Comparison of ENCODE assay signal across 1 cellular context in the genomic region with DNA sequence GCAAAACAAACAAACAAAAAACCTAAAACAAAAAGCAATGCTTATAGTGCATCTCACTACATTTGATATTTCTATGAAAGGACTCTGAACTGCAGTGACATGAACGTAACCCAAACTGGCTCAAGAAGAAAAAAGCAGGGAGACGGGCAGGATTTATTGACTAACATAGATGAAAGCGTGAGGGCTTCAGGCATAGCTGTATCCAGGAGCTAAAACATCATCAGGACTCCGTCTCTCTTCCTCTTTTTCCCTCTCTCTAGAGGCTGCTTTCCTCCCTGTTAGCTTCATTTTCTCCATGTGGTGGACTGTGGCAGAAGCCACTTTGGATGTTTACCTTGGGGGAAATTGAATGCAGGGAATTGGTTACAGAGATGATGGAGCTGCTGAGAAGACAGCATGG.
TF ChIP-seq lines count a peak whose summit lies in the region.

No MANE protein-coding gene starts in this region.

TF ChIP-seq in H1, 55 proteins besides CTCF, POLR2A, EP300 and RAD21 (continued from another document):
- TF ChIP-seq CHD7 (IDR thresholded peaks at IDR 0.05; ENCODE audit: insufficient replicate concordance, low read length): no peak
- no peak for TF ChIP-seq RFX5 (IDR thresholded peaks at IDR 0.05; ENCODE audit: borderline replicate concordance, low read depth, low read length)
- no peak for TF ChIP-seq BRCA1 (IDR thresholded peaks at IDR 0.05; ENCODE audit: low read depth, low read length)
- TF ChIP-seq RNF2 (IDR thresholded peaks at IDR 0.05; ENCODE audit: borderline replicate concordance, low read depth, low read length, missing control alignments, poor library complexity, severe bottlenecking): no peak
- TF ChIP-seq PHF8 (conservative IDR thresholded peaks at IDR 0.05; ENCODE audit: low read depth, low read length): no peak
- TF ChIP-seq EGR1 (IDR thresholded peaks at IDR 0.05; ENCODE audit: borderline replicate concordance, low read depth, low read length): no peak
- no peak for TF ChIP-seq GABPA (IDR thresholded peaks at IDR 0.05; ENCODE audit: borderline replicate concordance, insufficient read depth, low read length)
- TF ChIP-seq SP1 (IDR thresholded peaks at IDR 0.05; ENCODE audit: low read depth, low read length): no peak
- no peak for TF ChIP-seq TEAD4 (IDR thresholded peaks at IDR 0.05; ENCODE audit: low read depth, low read length)
- no peak for TF ChIP-seq BCL11A (IDR thresholded peaks at IDR 0.05; ENCODE audit: low read depth in 2 of 2, low read length in 2 of 2)
- no peak for TF ChIP-seq POLR2AphosphoS5 (IDR thresholded peaks at IDR 0.05; ENCODE audit: low read depth, low read length)
